In genomic region chr14:44962573-44963528, GRCh38 we compare ENCODE assay signal across 8 cellular contexts. TPM values are rescaled to one million over a fixed set of nuclear protein-coding genes. Genes with fewer than 3 reads are reported as not detected.
DNase-seq lines count a peak whose midpoint lies in the region; ATAC-seq, FAIRE-seq and TF ChIP-seq lines count a peak whose summit lies in the region.

No MANE protein-coding gene starts in this region.

- peak; percentile 41 for FAIRE-seq in H54 (lab: Jason Lieb, UNC)

- H3K4me3 ChIP-seq in PC-9, result peak overlapping the region; percentile 65
- peak overlapping the region; percentile 94 for H3K4me3 ChIP-seq in ectodermal cell (ENCODE audit: insufficient read depth, low read depth, low read length)
- H3K4me3 ChIP-seq in lower lobe of right lung, result peak overlapping the region; percentile 91
- H3K4me3 ChIP-seq in thymus (ENCODE audit: low read length), result peak overlapping the region; percentile 95

- H3K27ac ChIP-seq in PC-9, result no peak overlapping the region
- peak overlapping the region; percentile 93 for H3K27ac ChIP-seq in ectodermal cell (ENCODE audit: insufficient read depth, low read depth, low read length, poor library complexity, severe bottlenecking)
- peak overlapping the region; percentile 95 for H3K27ac ChIP-seq in lower lobe of right lung
- H3K27ac ChIP-seq in thymus (ENCODE audit: low read depth), result peak overlapping the region; percentile 96

- H3K79me2 ChIP-seq in PC-9 (ENCODE audit: low read depth), result peaks cover 93% of the 10 kb centered on the region

- H3K4me1 ChIP-seq in PC-9 (replicated peaks; ENCODE audit: insufficient read depth) (peaks cover 45% of the 10 kb centered on the region), ectodermal cell (ENCODE audit: control insufficient read depth, insufficient read depth, low read length) (peaks cover 8% of the 10 kb centered on the region), lower lobe of right lung (peaks cover 80% of the 10 kb centered on the region), thymus (ENCODE audit: control insufficient read depth, insufficient read depth, low read length) (peaks cover 19% of the 10 kb centered on the region)

- CTCF ChIA-PET in PC-9 (lab: Charles Lee), result no interaction called here

- TF ChIP-seq CTCF in PC-9 (conservative IDR thresholded peaks at IDR 0.05), result no peak
- TF ChIP-seq CTCF in lower lobe of right lung (IDR thresholded peaks at IDR 0.05), result no peak

- no peak for TF ChIP-seq POLR2A in H54 (IDR thresholded peaks at IDR 0.05; ENCODE audit: low read depth, low read length)

- H4K20me1 ChIP-seq in PC-9 (ENCODE audit: insufficient read depth), result peaks cover 56% of the 10 kb centered on the region

- no peaks in the 10 kb centered on the region for H3K9me2 ChIP-seq in PC-9 (ENCODE audit: insufficient read depth)

- ATAC-seq in lower lobe of right lung, result peak; percentile 8 to 40
- no peak for ATAC-seq in GM18873 (IDR thresholded peaks at IDR 0.05; ENCODE audit: low FRiP score, unreplicated experiment)

- intact Hi-C loops in PC-9 (cut with micrococcal nuclease; ENCODE audit: unreplicated experiment) (loop anchor here (1.0 to 5.0 kb wide), 2 partner anchors 171 to 289 kb away; partner anchors contain the start of genes FKBP3 and MIS18BP1), lower lobe of right lung (cut with DNase I) (no loop called here)

- H3K9me3 ChIP-seq in PC-9 (ENCODE audit: insufficient read depth, low read depth), result no peaks in the 10 kb centered on the region
- no peaks in the 10 kb centered on the region for H3K9me3 ChIP-seq in ectodermal cell (ENCODE audit: control insufficient read depth, low read length)
- no peaks in the 10 kb centered on the region for H3K9me3 ChIP-seq in lower lobe of right lung
- H3K9me3 ChIP-seq in thymus (ENCODE audit: control insufficient read depth), result no peaks in the 10 kb centered on the region

- no peaks in the 10 kb centered on the region for H3K27me3 ChIP-seq in PC-9 (ENCODE audit: insufficient read depth, low read depth)
- H3K27me3 ChIP-seq in ectodermal cell (ENCODE audit: control insufficient read depth, insufficient read depth, low read length, poor library complexity, severe bottlenecking), result no peaks in the 10 kb centered on the region
- H3K27me3 ChIP-seq in lower lobe of right lung (ENCODE audit: low read depth), result no peaks in the 10 kb centered on the region
- H3K27me3 ChIP-seq in thymus (ENCODE audit: control insufficient read depth, insufficient read depth), result no peaks in the 10 kb centered on the region

- peak; percentile 71 for DNase-seq in NCI-H146 (lab: John Stamatoyannopoulos, UW)
- DNase-seq in NCI-H146 treated with DMSO at 0.1 percent for 48 hours (lab: John Stamatoyannopoulos, UW; ENCODE audit: unreplicated experiment), result no peak
- DNase-seq in H54 (ENCODE audit: insufficient read length, low spot score), result no peak
- DNase-seq in PC-9, result peak in 1 of 2 experiments; percentile 5
- peak; percentile 70 for DNase-seq in lower lobe of right lung

- BruUV-seq in PC-9 (replicated peaks; lab: Mats Ljungman, UMichigan), result TSS peak; percentile 50

- peak overlapping the region; percentile 91 for H2AFZ ChIP-seq in PC-9

- POLR2A ChIA-PET in PC-9 (lab: Charles Lee; ENCODE audit: unreplicated experiment), result interaction anchor here (0.6 to 0.8 kb wide), 2 partner anchors 14 to 122 kb away, joined by 3 to 9 read pairs; no protein-coding TSS in a partner anchor

- WGBS in ectodermal cell, 2 experiments, result 3 to 4% methylated on average over 39 of the region's 39 CpGs
- WGBS in thymus, result 9% methylated on average over 39 of the region's 39 CpGs

- H3F3A ChIP-seq in PC-9 (ENCODE audit: insufficient read depth, low read depth), result peaks cover 10% of the 10 kb centered on the region; the same call in 1 of the 2 replicates

- H3K36me3 ChIP-seq in PC-9 (ENCODE audit: low read depth) (0 out of 2 replicates have a peak, but pooled peaks cover 2% of the 10 kb centered on the region), ectodermal cell (ENCODE audit: control insufficient read depth, insufficient read depth, low read length) (no peaks in the 10 kb centered on the region), lower lobe of right lung (no peaks in the 10 kb centered on the region), thymus (ENCODE audit: control insufficient read depth, insufficient read depth) (no peaks in the 10 kb centered on the region)

- H3K4me2 ChIP-seq in PC-9, result peak overlapping the region; percentile 96

RNA-seq across cellular contexts. Expression of gene TOGARAM1, which starts 0.9 kb away (rescaled TPM):
- total RNA-seq in PC-9 (2021), result 9.2 and 12.9 TPM in 2 replicates
- polyA plus RNA-seq in ectodermal cell (2013, experiment 1 of 4), result 14.7 TPM
- polyA plus RNA-seq in ectodermal cell (2013, experiment 2 of 4), result 12.4 TPM
- polyA plus RNA-seq in ectodermal cell (2013, experiment 3 of 4), result 15.5 TPM
- 13.3 TPM for polyA plus RNA-seq in ectodermal cell (2013, experiment 4 of 4)
- total RNA-seq in lower lobe of right lung, result 18.5 TPM
- 10.7 TPM for polyA plus RNA-seq in thymus

RNA-seq across cellular contexts. Expression of gene KLHL28, which starts 1.1 kb away (rescaled TPM):
- total RNA-seq in PC-9 (2021) (10.3 and 10.5 TPM in 2 replicates), lower lobe of right lung (18.5 TPM)
- 10.8 TPM for polyA plus RNA-seq in ectodermal cell (2013, experiment 1 of 4)
- polyA plus RNA-seq in ectodermal cell (2013, experiment 2 of 4), result 12.8 TPM
- 10.0 TPM for polyA plus RNA-seq in ectodermal cell (2013, experiment 3 of 4)
- 12.4 TPM for polyA plus RNA-seq in ectodermal cell (2013, experiment 4 of 4)
- polyA plus RNA-seq in thymus, result 6.0 TPM

Comparison
In these comparisons a context has a peak if more than half of its experiments do, and no peak if none do; other contexts are left out.
1. DNase-seq: peak in NCI-H146 (single experiment) and lower lobe of right lung (single experiment); none in NCI-H146 treated with DMSO at 0.1 percent for 48 hours (single experiment) and H54 (single experiment).
2. Peak in every context shown above with its lines, with median percentiles within 50 percentile points of each other: H3K4me3 ChIP-seq.